In genomic region chr10:114327537-114328277, GRCh38 we compare ENCODE assay signal across 19 cellular contexts.
DNase-seq lines count a peak whose midpoint lies in the region; ATAC-seq, FAIRE-seq and TF ChIP-seq lines count a peak whose summit lies in the region.
"Had no signal": no experiment of that assay in that cellular context is flagged by ENCODE, and none has a peak within 500 bp of the region (broad histone marks: within the 10 kb centered on the region; RNA-seq: fewer than 3 reads in every experiment).

No MANE protein-coding gene starts in this region.

- no peak for FAIRE-seq in D721Med (lab: Jason Lieb, UNC)
- FAIRE-seq: G401.6, GM12892 had no signal

- peak; percentile 56 for DNase-seq in Right ventricle myocardium superior
- no peak for DNase-seq in right atrium auricular region (ENCODE audit: low spot score)
- DNase-seq in left ventricle myocardium superior = peak; percentile 73
- no peak for DNase-seq in nephron progenitor cell
- DNase-seq in sigmoid colon = peak; percentile 79
- DNase-seq in D721Med (ENCODE audit: insufficient read length, low spot score) = no peak
- no peak for DNase-seq in hepatocyte (ENCODE audit: low spot score)
- DNase-seq: AML-193; Calu3; CD8-positive, alpha-beta T cell; Karpas-422; NCI-H1417; NCI-H187; NCI-H446; NCI-H526; SJCRH30 had no signal

- no peak for TF ChIP-seq EP300 in sigmoid colon (IDR thresholded peaks at IDR 0.05)

- no peak overlapping the region for H2AFZ ChIP-seq in hepatocyte

- no peak overlapping the region for H3K4me3 Mint-ChIP-seq in nephron progenitor cell
- H3K4me3 Mint-ChIP-seq: CD8-positive, alpha-beta T cell had no signal

- ATAC-seq in Right ventricle myocardium superior (ENCODE audit: poor library complexity) (peak; percentile 50), left ventricle myocardium superior (peak; percentile 76), GM21528 (IDR thresholded peaks at IDR 0.05; ENCODE audit: low FRiP score, unreplicated experiment) (no peak)
- ATAC-seq: CD8-positive, alpha-beta T cell had no signal

- H3K4me1 Mint-ChIP-seq in nephron progenitor cell = peaks cover 73% of the 10 kb centered on the region

- H4K20me1 ChIP-seq in hepatocyte (ENCODE audit: insufficient read depth, poor library complexity, severe bottlenecking) = no peaks in the 10 kb centered on the region

- H3K4me1 ChIP-seq in right atrium auricular region = peaks cover 0 to 40% of the 10 kb centered on the region in 2 donors
- H3K4me1 ChIP-seq in sigmoid colon = peaks cover 0 to 27% (median 15%) of the 10 kb centered on the region in 4 donors
- peaks cover 13% of the 10 kb centered on the region for H3K4me1 ChIP-seq in hepatocyte (ENCODE audit: insufficient read depth)

- H3K36me3 ChIP-seq in right atrium auricular region = no peaks in the 10 kb centered on the region
- H3K36me3 ChIP-seq in sigmoid colon = no peaks in the 10 kb centered on the region
- no peaks in the 10 kb centered on the region for H3K36me3 ChIP-seq in hepatocyte (replicated peaks; ENCODE audit: insufficient read depth, low read depth)
- H3K36me3 ChIP-seq: SJCRH30 had no signal

- H3K4me3 ChIP-seq in right atrium auricular region (no peak overlapping the region), sigmoid colon (no peak overlapping the region), hepatocyte (no peak overlapping the region)
- H3K4me3 ChIP-seq: SJCRH30 had no signal

- peak overlapping the region; percentile 10 for H3K27ac Mint-ChIP-seq in nephron progenitor cell
- H3K27ac Mint-ChIP-seq: CD8-positive, alpha-beta T cell had no signal

- peaks cover 3% of the 10 kb centered on the region for H3K27me3 Mint-ChIP-seq in nephron progenitor cell (ENCODE audit: low read depth, poor library complexity)

- 87 to 88% methylated on average over 11 of the region's 11 CpGs for WGBS in sigmoid colon, 2 donors
- WGBS in hepatocyte (ENCODE audit: low lambda C conversion rate, missing lambda C conversion rate) = 81% methylated on average over 11 of the region's 11 CpGs

- no peaks in the 10 kb centered on the region for H3K27me3 ChIP-seq in right atrium auricular region
- no peaks in the 10 kb centered on the region for H3K27me3 ChIP-seq in sigmoid colon
- H3K27me3 ChIP-seq in hepatocyte = no peaks in the 10 kb centered on the region
- H3K27me3 ChIP-seq: SJCRH30 had no signal

- no peaks in the 10 kb centered on the region for H3K9me3 Mint-ChIP-seq in nephron progenitor cell
- H3K9me3 Mint-ChIP-seq: CD8-positive, alpha-beta T cell had no signal

- no peaks in the 10 kb centered on the region for H3K9me2 ChIP-seq in hepatocyte (replicated peaks; ENCODE audit: insufficient read depth)

- no peak for TF ChIP-seq POLR2A in sigmoid colon (IDR thresholded peaks at IDR 0.05)

- H3K9me3 ChIP-seq in right atrium auricular region (no peaks in the 10 kb centered on the region), sigmoid colon (no peaks in the 10 kb centered on the region), hepatocyte (ENCODE audit: low read depth) (no peaks in the 10 kb centered on the region)
- H3K9me3 ChIP-seq: SJCRH30 had no signal

- no peak overlapping the region for H3K4me2 ChIP-seq in hepatocyte

- H3K36me3 Mint-ChIP-seq in nephron progenitor cell (ENCODE audit: low read depth) = peaks cover 12% of the 10 kb centered on the region
- H3K36me3 Mint-ChIP-seq: CD8-positive, alpha-beta T cell had no signal

- TF ChIP-seq CTCF in right atrium auricular region (IDR thresholded peaks at IDR 0.05) (no peak), nephron progenitor cell (IDR thresholded peaks at IDR 0.05) (no peak), sigmoid colon (IDR thresholded peaks at IDR 0.05) (no peak), D721Med (IDR thresholded peaks at IDR 0.05; ENCODE audit: insufficient read depth, missing control alignments) (no peak), hepatocyte (IDR thresholded peaks at IDR 0.05; ENCODE audit: poor library complexity) (no peak)

- no peaks in the 10 kb centered on the region for H3K79me2 ChIP-seq in hepatocyte

- H3K27ac ChIP-seq in right atrium auricular region (no peak overlapping the region), sigmoid colon (no peak overlapping the region), hepatocyte (no peak overlapping the region)
- H3K27ac ChIP-seq: SJCRH30 had no signal

- intact Hi-C loops in Right ventricle myocardium superior (cut with DNase I) = no loop called here
- intact Hi-C loops in left ventricle myocardium superior (cut with micrococcal nuclease) = no loop called here
- intact Hi-C loops in sigmoid colon (cut with DNase I) = no loop called here

Comparison
In these comparisons a context has a peak if more than half of its experiments do, and no peak if none do; other contexts are left out.
1. DNase-seq: peak in Right ventricle myocardium superior (single experiment), left ventricle myocardium superior (single experiment) and sigmoid colon (single experiment); none in right atrium auricular region (single experiment), nephron progenitor cell (single experiment), D721Med (single experiment) and hepatocyte (single experiment).